ENCODE assay signal across 8 cellular contexts in the genomic region with DNA sequence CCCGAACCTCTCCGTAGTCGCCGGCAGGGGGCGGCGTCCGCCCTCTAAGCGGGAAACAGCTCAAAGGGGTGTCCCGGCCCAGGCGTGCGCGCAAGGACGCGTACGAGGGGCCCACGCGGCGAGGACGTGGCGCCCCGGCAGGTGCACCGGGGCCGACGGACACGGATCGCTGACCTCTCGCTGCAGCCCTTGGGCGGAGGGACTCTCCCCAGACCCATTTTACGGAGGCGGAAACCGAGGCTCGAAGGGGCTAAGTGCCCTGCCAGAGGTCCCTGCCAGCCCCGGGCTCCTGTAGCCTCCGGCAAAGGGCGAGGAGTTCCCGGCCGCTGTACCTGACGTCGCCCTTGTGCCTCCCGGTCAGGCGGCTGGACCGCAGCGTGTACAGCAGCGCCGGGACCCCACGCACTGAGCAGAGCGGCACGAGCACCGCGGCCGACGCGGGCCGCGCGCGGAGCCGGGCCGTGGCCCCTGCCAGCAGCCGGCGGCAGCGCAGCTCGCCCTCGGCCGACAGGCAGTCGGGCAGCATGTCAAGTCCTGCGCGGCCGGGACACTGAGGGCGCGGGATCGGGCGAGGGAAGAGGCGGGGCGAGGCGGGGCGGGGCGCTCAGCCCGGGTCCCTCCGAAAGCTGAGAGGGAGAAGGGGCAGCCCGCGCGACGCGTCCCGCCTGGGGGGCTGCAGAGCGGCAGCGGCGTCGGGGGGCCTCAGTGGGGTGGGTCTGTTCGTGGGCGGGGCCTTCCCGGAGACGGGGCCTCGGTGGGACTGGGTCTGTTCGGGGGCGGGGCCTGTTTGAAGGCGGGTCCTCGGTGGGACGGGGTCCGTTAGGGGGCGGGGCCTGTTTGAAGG. TPM values are rescaled to one million over a fixed set of nuclear protein-coding genes. Genes with fewer than 3 reads are reported as not detected.
DNase-seq lines count a peak whose midpoint lies in the region; ATAC-seq and TF ChIP-seq lines count a peak whose summit lies in the region.

A gene with protein sequence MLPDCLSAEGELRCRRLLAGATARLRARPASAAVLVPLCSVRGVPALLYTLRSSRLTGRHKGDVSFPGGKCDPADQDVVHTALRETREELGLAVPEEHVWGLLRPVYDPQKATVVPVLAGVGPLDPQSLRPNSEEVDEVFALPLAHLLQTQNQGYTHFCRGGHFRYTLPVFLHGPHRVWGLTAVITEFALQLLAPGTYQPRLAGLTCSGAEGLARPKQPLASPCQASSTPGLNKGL (minus strand): TSS at position 552 of the 844 bp plus-strand sequence. CDS start 26 bp downstream, at position 526.

- H3K27ac Mint-ChIP-seq in endothelial cell (ENCODE audit: unreplicated experiment): peak within 1 kb of the TSS; percentile 36

- H3K27me3 Mint-ChIP-seq in endothelial cell (ENCODE audit: unreplicated experiment): peaks cover 22% of the 10 kb centered on the region

- DNase-seq in NOMO-1 (lab: John Stamatoyannopoulos, UW; ENCODE audit: unreplicated experiment in 2 of 2) (peak; percentile 85), endothelial cell (ENCODE audit: low spot score) (peak; percentile 81), middle frontal gyrus (ENCODE audit: extremely low spot score, low spot score) (peak; percentile 27)
- peak; percentile 74 for DNase-seq in activated CD8-positive, alpha-beta memory T cell treated with anti-CD3 and anti-CD28 coated beads, Interleukin-2, amount 50 U/mL, for 24 hours (ENCODE audit: extremely low read depth)
- peak; percentile 70 to 83 for DNase-seq in stimulated activated CD8-positive, alpha-beta memory T cell treated with anti-CD3 and anti-CD28 coated beads, Interleukin-2, amount 100 ng/mL, for 1 hour (ENCODE audit: low read depth in 2 of 2)

- H3K4me3 ChIP-seq in BLaER1 treated with 17β-estradiol and CSF1 and Interleukin-3, amounts not matched to agents 10 nM and 100 nM: peak within 1 kb of the TSS; percentile 66 to 81 (median 73)

- peak within 1 kb of the TSS; percentile 93 to 100 (median 98) for H3K4me2 ChIP-seq in BLaER1 treated with 17β-estradiol and CSF1 and Interleukin-3, amounts not matched to agents 10 nM and 100 nM

- no peaks in the 10 kb centered on the region for H3K27me3 ChIP-seq in BLaER1 treated with 17β-estradiol and CSF1 and Interleukin-3, amounts not matched to agents 10 nM and 100 nM

- peaks cover 6% of the 10 kb centered on the region for H3K36me3 Mint-ChIP-seq in endothelial cell (ENCODE audit: low read depth, unreplicated experiment)

- peak within 1 kb of the TSS; percentile 86 for H3K4me3 Mint-ChIP-seq in endothelial cell (ENCODE audit: unreplicated experiment)

- 0 out of 22 replicates have a peak, but pooled peaks cover 0 to 3% (median 0%) of the 10 kb centered on the region in 11 experiments for H4K20me1 ChIP-seq in BLaER1 treated with 17β-estradiol and CSF1 and Interleukin-3, amounts not matched to agents 10 nM and 100 nM

- peak; percentile 36 for ATAC-seq in GM19043 (IDR thresholded peaks at IDR 0.05; ENCODE audit: low read depth, unreplicated experiment)
- peak; percentile 54 for ATAC-seq in HG03354 (IDR thresholded peaks at IDR 0.05; ENCODE audit: poor library complexity, severe bottlenecking, unreplicated experiment)

- peak within 1 kb of the TSS; percentile 41 to 84 (median 77); a peak in 21 of 22 replicates for H3K27ac ChIP-seq in BLaER1 treated with 17β-estradiol and CSF1 and Interleukin-3, amounts not matched to agents 10 nM and 100 nM

- H3K4me1 ChIP-seq in BLaER1 treated with 17β-estradiol and CSF1 and Interleukin-3, amounts not matched to agents 10 nM and 100 nM: peaks cover 10 to 47% (median 37%) of the 10 kb centered on the region in 10 experiments

- H3K9ac ChIP-seq in BLaER1 treated with 17β-estradiol and CSF1 and Interleukin-3, amounts not matched to agents 10 nM and 100 nM: peak within 1 kb of the TSS; percentile 76 to 85 (median 82)

- peak; percentile 94 for TF ChIP-seq CTCF in endothelial cell (IDR thresholded peaks at IDR 0.05; ENCODE audit: unreplicated experiment)

- H3K9me3 Mint-ChIP-seq in endothelial cell (ENCODE audit: unreplicated experiment): no peaks in the 10 kb centered on the region

- no peaks in the 10 kb centered on the region for H3K9me3 ChIP-seq in BLaER1 treated with 17β-estradiol and CSF1 and Interleukin-3, amounts not matched to agents 10 nM and 100 nM (replicated peaks in 1 of 11)

- H3K36me3 ChIP-seq in BLaER1 treated with 17β-estradiol and CSF1 and Interleukin-3, amounts not matched to agents 10 nM and 100 nM: no peaks in the 10 kb centered on the region

- H3K4me1 Mint-ChIP-seq in endothelial cell (ENCODE audit: unreplicated experiment): no peaks in the 10 kb centered on the region

RNA-seq across cellular contexts. Expression of the gene that starts here (rescaled TPM):
- total RNA-seq in endothelial cell (ENCODE audit: unreplicated experiment): 6.8 TPM

Comparison
In these comparisons a context has a peak if more than half of its experiments do, and no peak if none do; other contexts are left out.
1. Peak in every context shown above with its lines: DNase-seq, ATAC-seq, H3K4me3 ChIP-seq and H3K27ac ChIP-seq.
2. DNase-seq: peak in every context shown above with its lines; median percentile 85 in NOMO-1; 81 in endothelial cell; 76 in stimulated activated CD8-positive, alpha-beta memory T cell treated with anti-CD3 and anti-CD28 coated beads, Interleukin-2, amount 100 ng/mL, for 1 hour; 74 in activated CD8-positive, alpha-beta memory T cell treated with anti-CD3 and anti-CD28 coated beads, Interleukin-2, amount 50 U/mL, for 24 hours; 27 in middle frontal gyrus.